Comparison of ENCODE assay signal across 8 cellular contexts in the genomic region with DNA sequence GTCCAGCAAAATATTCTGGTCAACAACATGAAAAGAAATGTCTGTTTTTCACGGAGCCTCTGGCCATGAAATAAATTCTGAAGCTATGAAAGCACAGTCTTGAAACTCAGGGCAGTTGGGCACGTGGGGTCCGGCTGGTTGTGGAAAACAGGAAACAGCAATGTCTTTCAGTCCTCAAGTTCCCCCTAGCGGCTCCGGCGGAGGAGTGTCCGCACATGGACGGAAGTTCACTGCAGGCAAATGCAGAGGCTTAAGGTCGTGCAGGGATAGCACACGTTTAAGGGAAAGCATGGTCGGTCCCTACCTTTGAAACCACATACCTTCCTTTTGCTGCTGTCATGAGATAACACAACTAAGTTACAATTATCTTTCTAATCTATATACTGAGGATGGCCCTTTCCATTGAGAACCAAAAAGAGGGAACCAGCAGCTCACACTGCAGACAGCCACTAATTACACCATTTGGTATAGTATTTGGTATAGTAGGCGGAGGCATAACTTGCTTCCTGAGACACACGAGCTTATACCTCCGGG.
DNase-seq lines count a peak whose midpoint lies in the region; TF ChIP-seq lines count a peak whose summit lies in the region.

No MANE protein-coding gene starts in this region.

- H3K4me3 ChIP-seq in LNCaP clone FGC (ENCODE audit: low read depth, low read length) (no peak overlapping the region), fibroblast of pulmonary artery (replicated peaks; ENCODE audit: low read depth, low read length) (no peak overlapping the region), neutrophil (ENCODE audit: low read depth in 1 of 2, low read length in 1 of 2) (no peak overlapping the region)

- H3K4me1 ChIP-seq in neutrophil (ENCODE audit: control insufficient read depth in 1 of 2, insufficient read depth in 1 of 2, low read depth in 1 of 2, low read length in 1 of 2), result peaks cover 14 to 19% of the 10 kb centered on the region in 2 experiments

- H3K36me3 ChIP-seq in neutrophil, result no peaks in the 10 kb centered on the region

- CTCF ChIA-PET in RWPE1 (lab: Yijun Ruan, JAX), result interaction anchor here (0.6 to 4.9 kb wide), 56 partner anchors 9 to 1616 kb away, joined by 3 to 73 read pairs (median 4); no protein-coding TSS in a partner anchor

- H3K27me3 ChIP-seq in neutrophil, result peaks cover 3% of the 10 kb centered on the region

- POLR2A ChIA-PET in RWPE1 (lab: Yijun Ruan, JAX; ENCODE audit: low non-redundant PET), result interaction anchor here (0.6 kb wide), 1 partner anchor 98 kb away, joined by 3 read pairs; no protein-coding TSS in a partner anchor

- peak; percentile 86 for DNase-seq in ELF-1 (ENCODE audit: low read depth, low spot score)
- DNase-seq in GOT3 (lab: John Stamatoyannopoulos, UW), result peak; percentile 44
- DNase-seq in LNCaP clone FGC (ENCODE audit: low read depth), result peak; percentile 65
- peak; percentile 97 for DNase-seq in RWPE1 (ENCODE audit: low spot score)
- peak; percentile 58 for DNase-seq in activated T-helper 1 cell treated with Interleukin-2 at 50 U/mL for 16 hours (ENCODE audit: low read depth)
- peak; percentile 92 for DNase-seq in fibroblast of pulmonary artery (ENCODE audit: low read depth)
- peak; percentile 4 to 92 (median 78) for DNase-seq in substantia nigra (lab: John Stamatoyannopoulos, UW)

- H3K27ac ChIP-seq in RWPE1, result no peak overlapping the region
- no peak overlapping the region for H3K27ac ChIP-seq in neutrophil
- H3K27ac ChIP-seq in substantia nigra (ENCODE audit: low read depth, low read length, poor library complexity, severe bottlenecking), result no peak overlapping the region

- no peaks in the 10 kb centered on the region for H3K9me3 ChIP-seq in neutrophil

- TF ChIP-seq CTCF in LNCaP clone FGC (IDR thresholded peaks at IDR 0.05; ENCODE audit: control insufficient read depth, extremely low read depth, insufficient read depth), result peak; percentile 93
- peak; percentile 99 for TF ChIP-seq CTCF in RWPE1 (conservative IDR thresholded peaks at IDR 0.05; ENCODE audit: low read depth)
- TF ChIP-seq CTCF in fibroblast of pulmonary artery (IDR thresholded peaks at IDR 0.05; ENCODE audit: low read length, missing control alignments), result peak; percentile 94
- peak; percentile 37 for TF ChIP-seq CTCF in neutrophil (IDR thresholded peaks at IDR 0.05)

Comparison
In these comparisons a context has a peak if more than half of its experiments do, and no peak if none do; other contexts are left out.
1. DNase-seq: peak in every context shown above with its lines; median percentile 97 in RWPE1; 92 in fibroblast of pulmonary artery; 86 in ELF-1; 78 in substantia nigra; 65 in LNCaP clone FGC; 58 in activated T-helper 1 cell treated with Interleukin-2 at 50 U/mL for 16 hours; 44 in GOT3.
2. CTCF ChIP-seq: peak in every context shown above with its lines; median percentile 99 in RWPE1; 94 in fibroblast of pulmonary artery; 93 in LNCaP clone FGC; 37 in neutrophil.